ENCODE assay signal across 10 cellular contexts in the genomic region with DNA sequence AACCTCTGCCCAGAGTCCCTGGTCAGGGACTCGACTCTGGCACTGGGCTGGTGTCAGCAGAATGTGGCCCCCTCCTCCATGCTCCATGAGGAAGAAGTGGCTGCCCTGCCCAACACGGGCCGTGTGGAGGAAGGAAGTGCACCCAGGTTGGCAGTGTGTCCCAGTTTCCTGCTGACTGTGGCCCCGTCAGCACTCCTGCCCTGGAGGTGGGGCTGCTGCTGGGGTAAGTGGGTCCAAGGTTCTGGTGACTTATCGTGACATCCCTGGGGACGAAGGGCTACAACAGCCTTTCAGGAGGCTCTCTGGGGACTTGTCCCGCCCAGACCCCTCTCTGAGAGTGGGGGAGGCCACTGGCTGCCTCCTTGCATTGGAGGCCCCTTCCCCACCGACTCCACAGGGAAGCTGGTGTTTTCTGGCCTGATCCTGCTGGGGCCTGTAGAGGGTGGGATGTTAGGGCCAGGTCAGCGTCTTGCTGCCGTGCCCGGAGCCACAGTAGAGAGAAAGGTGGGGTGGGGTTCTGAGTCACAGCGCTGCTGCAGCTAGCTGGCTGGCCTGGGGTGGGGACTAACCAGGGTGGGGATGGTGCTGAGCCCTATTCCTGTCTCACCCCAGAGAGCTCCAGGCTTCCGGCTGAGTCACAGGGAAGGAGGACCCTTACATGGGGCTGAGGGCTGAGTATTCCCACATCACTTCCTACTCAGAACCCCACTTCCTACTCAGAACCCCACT. TPM values are rescaled to one million over a fixed set of nuclear protein-coding genes. Genes with fewer than 3 reads are reported as not detected.
DNase-seq lines count a peak whose midpoint lies in the region; ATAC-seq, FAIRE-seq and TF ChIP-seq lines count a peak whose summit lies in the region.
"Had no signal": no experiment of that assay in that cellular context is flagged by ENCODE, and none has a peak within 500 bp of the region (broad histone marks: within the 10 kb centered on the region; RNA-seq: fewer than 3 reads in every experiment).

No MANE protein-coding gene starts in this region.

- H3K36me3 Mint-ChIP-seq in IgD-negative memory B cell = peaks cover 18% of the 10 kb centered on the region
- H3K36me3 Mint-ChIP-seq in activated T-helper 2 cell treated with anti-CD3 and anti-CD28 coated beads, Interferon-gamma antibody, Interleukin-2, Interleukin-4, amounts not matched to agents 10 μg/mL and 5 μg/mL and 100 μg/mL, durations not matched to agents 14 hours and 24 hours and 36 hours (ENCODE audit: low read depth) = peaks cover 17% of the 10 kb centered on the region

- no peaks in the 10 kb centered on the region for H3K27me3 ChIP-seq in left lung
- H3K27me3 ChIP-seq in tibial nerve = no peaks in the 10 kb centered on the region
- H3K27me3 ChIP-seq in uterus = no peaks in the 10 kb centered on the region

- peak overlapping the region; percentile 90 to 97 (median 92) for H3K27ac Mint-ChIP-seq in IgD-negative memory B cell
- no peak overlapping the region for H3K27ac Mint-ChIP-seq in activated T-helper 2 cell treated with anti-CD3 and anti-CD28 coated beads, Interferon-gamma antibody, Interleukin-2, Interleukin-4, amounts not matched to agents 10 μg/mL and 5 μg/mL and 100 μg/mL, durations not matched to agents 14 hours and 24 hours and 36 hours

- intact Hi-C loops in left lung (cut with DNase I) (no loop called here), uterus (cut with DNase I; ENCODE audit: low total_unique reads) (no loop called here)
- intact Hi-C loops in activated T-helper 2 cell treated with anti-CD3 and anti-CD28 coated beads, Interferon-gamma antibody, Interleukin-2, Interleukin-4, amounts not matched to agents 10 μg/mL and 5 μg/mL and 100 μg/mL, durations not matched to agents 14 hours and 24 hours and 36 hours (cut with micrococcal nuclease) = no loop called here

- 51 to 60% methylated on average over 11 to 12 of the region's 13 CpGs for WGBS in tibial nerve, 2 donors

- H3K4me3 Mint-ChIP-seq in IgD-negative memory B cell = peak overlapping the region; percentile 44 to 89 (median 79)
- H3K4me3 Mint-ChIP-seq in activated T-helper 2 cell treated with anti-CD3 and anti-CD28 coated beads, Interferon-gamma antibody, Interleukin-2, Interleukin-4, amounts not matched to agents 10 μg/mL and 5 μg/mL and 100 μg/mL, durations not matched to agents 14 hours and 24 hours and 36 hours (ENCODE audit: low read depth) = no peak overlapping the region

- peak; percentile 25 for DNase-seq in choroid plexus epithelial cell (ENCODE audit: low read depth)
- DNase-seq in left lung = peak; percentile 68 to 85
- DNase-seq in tibial nerve (ENCODE audit: low spot score in 2 of 2) = no peak
- DNase-seq in activated T-helper 2 cell treated with anti-CD3 and anti-CD28 coated beads, Interferon-gamma antibody, Interleukin-2, Interleukin-4, amounts not matched to agents 10 μg/mL and 5 μg/mL and 100 μg/mL, durations not matched to agents 14 hours and 24 hours and 36 hours (ENCODE audit: low spot score) = no peak
- DNase-seq in GM19239 (ENCODE audit: insufficient read length, low spot score) = no peak
- no peak for DNase-seq in uterus

- TF ChIP-seq POLR2A in tibial nerve (IDR thresholded peaks at IDR 0.05) (no peak), uterus (IDR thresholded peaks at IDR 0.05) (no peak)

- H3K9me3 ChIP-seq in left lung (no peaks in the 10 kb centered on the region), tibial nerve (no peaks in the 10 kb centered on the region), uterus (no peaks in the 10 kb centered on the region)

- peaks cover 2% of the 10 kb centered on the region for H3K27me3 Mint-ChIP-seq in IgD-negative memory B cell
- H3K27me3 Mint-ChIP-seq in activated T-helper 2 cell treated with anti-CD3 and anti-CD28 coated beads, Interferon-gamma antibody, Interleukin-2, Interleukin-4, amounts not matched to agents 10 μg/mL and 5 μg/mL and 100 μg/mL, durations not matched to agents 14 hours and 24 hours and 36 hours (ENCODE audit: low read depth) = no peaks in the 10 kb centered on the region

- peak overlapping the region in 1 of 2 donors; percentile 67 for H3K27ac ChIP-seq in left lung
- H3K27ac ChIP-seq in tibial nerve = peak overlapping the region in 3 of 4 donors; percentile 68 to 72 (median 70)
- H3K27ac ChIP-seq in uterus = no peak overlapping the region

- TF ChIP-seq CTCF in choroid plexus epithelial cell (conservative IDR thresholded peaks at IDR 0.05; ENCODE audit: low read depth, low read length) (no peak), left lung (IDR thresholded peaks at IDR 0.05) (no peak), tibial nerve (IDR thresholded peaks at IDR 0.05) (no peak), uterus (IDR thresholded peaks at IDR 0.05) (no peak)

- ATAC-seq in left lung = peak; percentile 61
- no peak for ATAC-seq in GM19023 (IDR thresholded peaks at IDR 0.05; ENCODE audit: unreplicated experiment)

- H3K9me3 Mint-ChIP-seq in IgD-negative memory B cell = no peaks in the 10 kb centered on the region
- no peaks in the 10 kb centered on the region for H3K9me3 Mint-ChIP-seq in activated T-helper 2 cell treated with anti-CD3 and anti-CD28 coated beads, Interferon-gamma antibody, Interleukin-2, Interleukin-4, amounts not matched to agents 10 μg/mL and 5 μg/mL and 100 μg/mL, durations not matched to agents 14 hours and 24 hours and 36 hours

- peaks cover 46 to 78% (median 69%) of the 10 kb centered on the region in 3 donors for H3K4me1 Mint-ChIP-seq in IgD-negative memory B cell
- H3K4me1 Mint-ChIP-seq in activated T-helper 2 cell treated with anti-CD3 and anti-CD28 coated beads, Interferon-gamma antibody, Interleukin-2, Interleukin-4, amounts not matched to agents 10 μg/mL and 5 μg/mL and 100 μg/mL, durations not matched to agents 14 hours and 24 hours and 36 hours (ENCODE audit: low read depth) = peaks cover 22% of the 10 kb centered on the region

- H3K36me3 ChIP-seq in left lung = peaks cover 0 to 30% of the 10 kb centered on the region in 2 donors
- peaks cover 0 to 25% (median 0%) of the 10 kb centered on the region in 3 donors for H3K36me3 ChIP-seq in tibial nerve
- H3K36me3 ChIP-seq in uterus = no peaks in the 10 kb centered on the region

- H3K4me3 ChIP-seq in choroid plexus epithelial cell (ENCODE audit: low read depth, low read length) = no peak overlapping the region
- no peak overlapping the region for H3K4me3 ChIP-seq in left lung
- no peak overlapping the region for H3K4me3 ChIP-seq in tibial nerve
- no peak overlapping the region for H3K4me3 ChIP-seq in uterus

- TF ChIP-seq EP300 in tibial nerve (IDR thresholded peaks at IDR 0.05) = no peak

- H3K4me1 ChIP-seq in left lung (peaks cover 27 to 61% of the 10 kb centered on the region in 2 donors), tibial nerve (peaks cover 0 to 41% (median 29%) of the 10 kb centered on the region in 4 donors), uterus (no peaks in the 10 kb centered on the region)

- no peak for FAIRE-seq in GM19239 (lab: Jason Lieb, UNC)
- FAIRE-seq: GM12892 had no signal

RNA-seq across cellular contexts. Expression of a gene that starts 10.5 kb away (rescaled TPM):
- 191 TPM for polyA plus RNA-seq in IgD-negative memory B cell
- total RNA-seq in left lung = 10 to 100 TPM; 41.3 to 66.7 TPM
- total RNA-seq in tibial nerve = 100 to 1,000 TPM in 1 of 4 donors, 10 to 100 TPM in 3; 43.1 to 104 (median 59.0) TPM
- total RNA-seq in activated T-helper 2 cell treated with anti-CD3 and anti-CD28 coated beads, Interferon-gamma antibody, Interleukin-2, Interleukin-4, amounts not matched to agents 10 μg/mL and 5 μg/mL and 100 μg/mL, durations not matched to agents 14 hours and 24 hours and 36 hours = 28.3 and 30.2 TPM in 2 replicates
- 10 to 100 TPM in 3 of 4 donors, 1 to 10 TPM in 1; 6.7 to 50.1 (median 22.8) TPM for total RNA-seq in uterus

RNA-seq across cellular contexts. Expression of a gene that starts 22.1 kb away (rescaled TPM):
- polyA plus RNA-seq in IgD-negative memory B cell = 304 TPM
- total RNA-seq in left lung (10 to 100 TPM; 76.2 to 84.6 TPM), tibial nerve (10 to 100 TPM; 27.5 to 48.1 (median 37.8) TPM), uterus (10 to 100 TPM in 3 of 4 donors, 1 to 10 TPM in 1; 9.5 to 80.7 (median 49.2) TPM)
- 159 and 162 TPM in 2 replicates for total RNA-seq in activated T-helper 2 cell treated with anti-CD3 and anti-CD28 coated beads, Interferon-gamma antibody, Interleukin-2, Interleukin-4, amounts not matched to agents 10 μg/mL and 5 μg/mL and 100 μg/mL, durations not matched to agents 14 hours and 24 hours and 36 hours

RNA-seq across cellular contexts. Expression of a gene that starts 22.4 kb away (rescaled TPM):
- 1.3 TPM for polyA plus RNA-seq in IgD-negative memory B cell
- total RNA-seq in left lung = 1 to 10 TPM; 8.4 to 8.6 TPM
- 1 to 10 TPM; 1.4 to 6.9 (median 4.9) TPM for total RNA-seq in tibial nerve
- total RNA-seq in activated T-helper 2 cell treated with anti-CD3 and anti-CD28 coated beads, Interferon-gamma antibody, Interleukin-2, Interleukin-4, amounts not matched to agents 10 μg/mL and 5 μg/mL and 100 μg/mL, durations not matched to agents 14 hours and 24 hours and 36 hours = 11.4 and 12.0 TPM in 2 replicates
- total RNA-seq in uterus = 10 to 100 TPM in 1 of 4 donors, 1 to 10 TPM in 1, under 1 TPM in 2; under 0.01 to 15.0 (median 4.0) TPM

RNA-seq across cellular contexts. Expression of a gene that starts 37.8 kb away (rescaled TPM):
- polyA plus RNA-seq in IgD-negative memory B cell = 0.08 TPM
- total RNA-seq in left lung = under 1 TPM in 1 of 2 donors, not detected in 1; 0.26 TPM
- under 1 TPM in 1 of 4 donors, not detected in 3; 0.60 TPM for total RNA-seq in tibial nerve
- total RNA-seq in activated T-helper 2 cell treated with anti-CD3 and anti-CD28 coated beads, Interferon-gamma antibody, Interleukin-2, Interleukin-4, amounts not matched to agents 10 μg/mL and 5 μg/mL and 100 μg/mL, durations not matched to agents 14 hours and 24 hours and 36 hours = 0.34 and 1.3 TPM in 2 replicates
- under 1 TPM in 1 of 4 donors, not detected in 3; 0.41 TPM for total RNA-seq in uterus
- total RNA-seq: pulmonary artery endothelial cell had no signal

RNA-seq across cellular contexts. Expression of a gene that starts 53.9 kb away (rescaled TPM):
- polyA plus RNA-seq in IgD-negative memory B cell = 63.4 TPM
- total RNA-seq in left lung (10 to 100 TPM; 73.1 to 81.9 TPM), tibial nerve (10 to 100 TPM; 70.1 to 90.0 (median 74.6) TPM), uterus (100 to 1,000 TPM in 1 of 4 donors, 10 to 100 TPM in 3; 35.6 to 119 (median 69.4) TPM)
- total RNA-seq in activated T-helper 2 cell treated with anti-CD3 and anti-CD28 coated beads, Interferon-gamma antibody, Interleukin-2, Interleukin-4, amounts not matched to agents 10 μg/mL and 5 μg/mL and 100 μg/mL, durations not matched to agents 14 hours and 24 hours and 36 hours = 37.1 and 40.3 TPM in 2 replicates

Comparison
In these comparisons a context has a peak if more than half of its experiments do, and no peak if none do; other contexts are left out.
1. DNase-seq: peak in choroid plexus epithelial cell (single experiment) and left lung (2 of 2); none in tibial nerve (0 of 2), activated T-helper 2 cell treated with anti-CD3 and anti-CD28 coated beads, Interferon-gamma antibody, Interleukin-2, Interleukin-4, amounts not matched to agents 10 μg/mL and 5 μg/mL and 100 μg/mL, durations not matched to agents 14 hours and 24 hours and 36 hours (single experiment), GM19239 (single experiment) and uterus (0 of 2).
2. H3K27ac ChIP-seq: peak in tibial nerve (3 of 4); none in uterus (0 of 2).